Comparison of ENCODE assay signal across 19 cellular contexts in genomic region chr18:75158465-75159237, GRCh38. TPM values are rescaled to one million over a fixed set of nuclear protein-coding genes. Genes with fewer than 3 reads are reported as not detected.
A peak's percentile ranks its signal among the peaks of the same experiment; 100 is the strongest.
DNase-seq lines count a peak whose midpoint lies in the region; ATAC-seq and TF ChIP-seq lines count a peak whose summit lies in the region.
"Had no signal": no experiment of that assay in that cellular context is flagged by ENCODE, and none has a peak within 500 bp of the region (broad histone marks: within the 10 kb centered on the region; RNA-seq: fewer than 3 reads in every experiment).

No MANE protein-coding gene starts in this region.

- H3K9ac ChIP-seq in neural progenitor cell = no peak overlapping the region

- H3F3A ChIP-seq in neural progenitor cell (ENCODE audit: low read depth) = peaks cover 11% of the 10 kb centered on the region

- CTCF ChIA-PET in HEK293 (lab: Yijun Ruan, JAX) = no interaction called here

- H3K9me3 Mint-ChIP-seq in neural progenitor cell = peaks cover 17% of the 10 kb centered on the region

- peak; percentile 49 for DNase-seq in coronary artery (ENCODE audit: low spot score)
- no peak for DNase-seq in neural progenitor cell (ENCODE audit: low spot score)
- no peak for DNase-seq in stimulated activated naive CD8-positive, alpha-beta T cell treated with anti-CD3 and anti-CD28 coated beads, Interleukin-15, Interleukin-2, amounts not matched to agents 100 U/mL and 50 U/mL, for 24 hours
- no peak for DNase-seq in NCI-H69 (lab: John Stamatoyannopoulos, UW)
- DNase-seq in NCI-H1105 (lab: John Stamatoyannopoulos, UW) = no peak
- DNase-seq: C1 segment of cervical spinal cord, DMS79, IMR-90, Karpas-422, NCI-H1048, NCI-H1436 treated with DMSO at 0.1 percent for 48 hours, NCI-H2029, NCI-H345, NCI-H524 treated with DMSO at 0.1 percent for 48 hours, PC-3 had no signal

- no peaks in the 10 kb centered on the region for H4K20me1 ChIP-seq in neural progenitor cell (ENCODE audit: low read depth)

- no peak overlapping the region for H2AFZ ChIP-seq in neural progenitor cell (replicated peaks)

- no peak overlapping the region for H3K4me3 ChIP-seq in HEK293 (ENCODE audit: low read depth, low read length)
- no peak overlapping the region for H3K4me3 ChIP-seq in coronary artery
- H3K4me3 ChIP-seq in neural progenitor cell = no peak overlapping the region

- peak; percentile 22 for ATAC-seq in stimulated activated naive CD8-positive, alpha-beta T cell treated with anti-CD3 and anti-CD28 coated beads, Interleukin-15, Interleukin-2, amounts not matched to agents 100 U/mL and 50 U/mL, for 24 hours
- no peak for ATAC-seq in HG02852 (IDR thresholded peaks at IDR 0.05; ENCODE audit: unreplicated experiment)
- ATAC-seq: PC-3 had no signal

- no peaks in the 10 kb centered on the region for H3K9me3 ChIP-seq in HEK293 (ENCODE audit: control insufficient read depth, insufficient read depth, low read depth, low read length)
- H3K9me3 ChIP-seq in neural progenitor cell (ENCODE audit: low read depth) = no peaks in the 10 kb centered on the region

- no peaks in the 10 kb centered on the region for H3K79me2 ChIP-seq in neural progenitor cell (ENCODE audit: low read depth)

- H3K4me2 ChIP-seq in neural progenitor cell = no peak overlapping the region

- no peak for TF ChIP-seq CTCF in HEK293 (tag by site-specific recombination; IDR thresholded peaks at IDR 0.05)
- no peak for TF ChIP-seq CTCF in coronary artery (IDR thresholded peaks at IDR 0.05)
- TF ChIP-seq CTCF in neural progenitor cell (IDR thresholded peaks at IDR 0.05) = no peak

- H3K4me1 ChIP-seq in HEK293 (ENCODE audit: control insufficient read depth, insufficient read depth, low read length) = no peaks in the 10 kb centered on the region
- H3K4me1 ChIP-seq in neural progenitor cell = peaks cover 16% of the 10 kb centered on the region

- H3K27me3 ChIP-seq in neural progenitor cell = no peaks in the 10 kb centered on the region

- H3K36me3 Mint-ChIP-seq in neural progenitor cell = no peaks in the 10 kb centered on the region

- H3K27ac ChIP-seq in HEK293 (ENCODE audit: extremely low read depth, low read depth, low read length) (no peak overlapping the region), coronary artery (no peak overlapping the region), neural progenitor cell (peak overlapping the region; percentile 73)
- H3K27ac ChIP-seq: HL-60, RWPE1 had no signal

- peaks cover 14% of the 10 kb centered on the region for H3K27me3 Mint-ChIP-seq in neural progenitor cell (ENCODE audit: insufficient read depth, low read depth)

- H3K27ac Mint-ChIP-seq in neural progenitor cell = no peak overlapping the region

- H3K36me3 ChIP-seq in HEK293 (ENCODE audit: control insufficient read depth in 2 of 2, insufficient read depth in 1 of 2, low read length in 2 of 2) (no peaks in the 10 kb centered on the region), neural progenitor cell (no peaks in the 10 kb centered on the region)

- H3K4me3 Mint-ChIP-seq in neural progenitor cell = no peak overlapping the region

- H3K4me1 Mint-ChIP-seq in neural progenitor cell = peaks cover 15% of the 10 kb centered on the region

- POLR2A ChIA-PET in HEK293 (lab: Yijun Ruan, JAX) = no interaction called here

TF ChIP-seq in HEK293, 187 proteins besides CTCF, POLR2A, EP300 and RAD21:
- TF ChIP-seq SETDB1 (IDR thresholded peaks at IDR 0.05; ENCODE audit: insufficient read length, low read length) = no peak
- TF ChIP-seq ZFHX2 (tag by site-specific recombination; conservative IDR thresholded peaks at IDR 0.05) = 0 out of 2 replicates have a peak, but pooled peaks have one; percentile 15
- no peak for TF ChIP-seq ZNF747 (tag by site-specific recombination; IDR thresholded peaks at IDR 0.05)
- no peak for TF ChIP-seq TCF7L2 (IDR thresholded peaks at IDR 0.05; ENCODE audit: borderline replicate concordance, low read depth, low read length)
- TF ChIP-seq ZNF837 (tag by site-specific recombination; IDR thresholded peaks at IDR 0.05) = no peak
- TF ChIP-seq ZNF362 (tag by site-specific recombination; IDR thresholded peaks at IDR 0.05) = no peak
- no peak for TF ChIP-seq ZNF596 (tag by site-specific recombination; IDR thresholded peaks at IDR 0.05)
- TF ChIP-seq ZNF350 (tag by site-specific recombination; IDR thresholded peaks at IDR 0.05) = no peak
- TF ChIP-seq ZBTB49 (tag by site-specific recombination; IDR thresholded peaks at IDR 0.05; ENCODE audit: low read depth) = no peak

RNA-seq across cellular contexts. Expression of gene PTGR3, which starts 50.3 kb away (rescaled TPM):
- total RNA-seq in neural progenitor cell (ENCODE audit: low replicate concordance) = 7.5 and 13.0 TPM in 2 replicates

RNA-seq across cellular contexts. Expression of gene TSHZ1, which starts 51.9 kb away (rescaled TPM):
- 0.06 and 0.15 TPM in 2 replicates for total RNA-seq in neural progenitor cell (ENCODE audit: low replicate concordance)
